In the genomic region with DNA sequence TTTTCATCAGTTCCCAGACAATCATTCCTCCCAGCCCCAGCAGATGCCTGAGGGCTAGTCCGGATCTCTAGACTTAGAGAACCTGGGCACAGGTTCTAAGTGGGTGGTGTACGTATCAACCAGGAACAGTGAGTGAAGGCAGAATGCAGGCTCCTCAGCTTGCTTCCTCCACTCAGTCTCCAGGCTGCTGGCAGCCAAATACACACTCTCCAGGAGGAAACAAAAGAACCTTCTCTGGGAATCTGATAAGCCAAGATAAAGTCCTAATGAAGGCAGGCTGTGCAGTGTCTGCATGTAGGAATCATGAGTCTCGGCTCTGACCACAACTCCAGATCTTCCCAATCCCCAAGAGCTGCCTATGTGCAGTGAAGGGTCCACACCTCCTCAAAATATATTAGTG, we compare ENCODE assay signal across 24 cellular contexts.
"Had no signal": no experiment of that assay in that cellular context is flagged by ENCODE, and none has a peak within 500 bp of the region (broad histone marks: within the 10 kb centered on the region; RNA-seq: fewer than 3 reads in every experiment).

No MANE protein-coding gene starts in this region.

- H3K36me3 ChIP-seq: left ventricle myocardium inferior, right atrium auricular region, right lobe of liver, stomach, thyroid gland, transverse colon, upper lobe of left lung had no signal

- H3K9me3 ChIP-seq: left ventricle myocardium inferior, right atrium auricular region, right lobe of liver, stomach, testis, thyroid gland, transverse colon, upper lobe of left lung had no signal

- DNase-seq: hippocampal formation; immature natural killer cell; left ventricle myocardium inferior; naive thymus-derived CD8-positive, alpha-beta T cell; nucleus accumbens; right lobe of liver; stimulated activated CD4-positive, alpha-beta T cell treated with anti-CD3 and anti-CD28 coated beads, Interleukin-12 subunit alpha, Interleukin-12 subunit beta, amount 100 ng/mL, for 4 hours; stimulated activated CD4-positive, alpha-beta T cell treated with anti-CD3 and anti-CD28 coated beads, Interleukin-15, amount 100 ng/mL, for 24 hours; stimulated activated CD4-positive, alpha-beta T cell treated with anti-CD3 and anti-CD28 coated beads, Interleukin-2, amount 100 ng/mL, for 24 hours; stimulated activated CD4-positive, alpha-beta T cell treated with anti-CD3 and anti-CD28 coated beads, Interleukin-4, amount 100 ng/mL, for 1 hour; stimulated activated naive B cell treated with anti-CD40 and anti-IgM and Interleukin-4, amounts not matched to agents 10 μg/mL and 1 μg/mL and 100 μg/mL, for 72 hours; stimulated activated naive CD8-positive, alpha-beta T cell treated with anti-CD3 and anti-CD28 coated beads, Interleukin-15, Interleukin-2, amounts not matched to agents 100 U/mL and 50 U/mL, for 24 hours; stomach; testis; thyroid gland; transverse colon; upper lobe of left lung had no signal

- FAIRE-seq: islet of Langerhans had no signal

- H3K9me3 Mint-ChIP-seq: immature natural killer cell; memory B cell; naive thymus-derived CD8-positive, alpha-beta T cell; nephron; stimulated activated naive B cell treated with anti-CD40 and anti-IgM and Interleukin-4, amounts not matched to agents 10 μg/mL and 1 μg/mL and 100 μg/mL, for 72 hours had no signal

- H3K27ac Mint-ChIP-seq: immature natural killer cell; memory B cell; naive thymus-derived CD8-positive, alpha-beta T cell; nephron; stimulated activated naive B cell treated with anti-CD40 and anti-IgM and Interleukin-4, amounts not matched to agents 10 μg/mL and 1 μg/mL and 100 μg/mL, for 72 hours had no signal

- H3K27ac ChIP-seq: left ventricle myocardium inferior, parathyroid adenoma, right atrium auricular region, right lobe of liver, stomach, testis, thyroid gland, transverse colon, upper lobe of left lung had no signal

- H3K4me3 Mint-ChIP-seq: immature natural killer cell; memory B cell; naive thymus-derived CD8-positive, alpha-beta T cell; nephron; neural crest cell; stimulated activated naive B cell treated with anti-CD40 and anti-IgM and Interleukin-4, amounts not matched to agents 10 μg/mL and 1 μg/mL and 100 μg/mL, for 72 hours had no signal

- H3K36me3 Mint-ChIP-seq: immature natural killer cell; memory B cell; naive thymus-derived CD8-positive, alpha-beta T cell; stimulated activated naive B cell treated with anti-CD40 and anti-IgM and Interleukin-4, amounts not matched to agents 10 μg/mL and 1 μg/mL and 100 μg/mL, for 72 hours had no signal

- H3K4me1 ChIP-seq: left ventricle myocardium inferior, parathyroid adenoma, right atrium auricular region, stomach, testis, thyroid gland, transverse colon, upper lobe of left lung had no signal

- H3K9ac ChIP-seq: parathyroid adenoma had no signal

- H3K4me1 Mint-ChIP-seq: immature natural killer cell; memory B cell; naive thymus-derived CD8-positive, alpha-beta T cell; neural crest cell; stimulated activated naive B cell treated with anti-CD40 and anti-IgM and Interleukin-4, amounts not matched to agents 10 μg/mL and 1 μg/mL and 100 μg/mL, for 72 hours had no signal

- H3K27me3 ChIP-seq: right atrium auricular region, right lobe of liver, testis, thyroid gland, transverse colon, upper lobe of left lung had no signal

- H3K4me3 ChIP-seq: left ventricle myocardium inferior, lung, right atrium auricular region, right lobe of liver, stomach, testis, thyroid gland, transverse colon, upper lobe of left lung had no signal
